7 cellular contexts compared by ENCODE assay signal in the genomic region with DNA sequence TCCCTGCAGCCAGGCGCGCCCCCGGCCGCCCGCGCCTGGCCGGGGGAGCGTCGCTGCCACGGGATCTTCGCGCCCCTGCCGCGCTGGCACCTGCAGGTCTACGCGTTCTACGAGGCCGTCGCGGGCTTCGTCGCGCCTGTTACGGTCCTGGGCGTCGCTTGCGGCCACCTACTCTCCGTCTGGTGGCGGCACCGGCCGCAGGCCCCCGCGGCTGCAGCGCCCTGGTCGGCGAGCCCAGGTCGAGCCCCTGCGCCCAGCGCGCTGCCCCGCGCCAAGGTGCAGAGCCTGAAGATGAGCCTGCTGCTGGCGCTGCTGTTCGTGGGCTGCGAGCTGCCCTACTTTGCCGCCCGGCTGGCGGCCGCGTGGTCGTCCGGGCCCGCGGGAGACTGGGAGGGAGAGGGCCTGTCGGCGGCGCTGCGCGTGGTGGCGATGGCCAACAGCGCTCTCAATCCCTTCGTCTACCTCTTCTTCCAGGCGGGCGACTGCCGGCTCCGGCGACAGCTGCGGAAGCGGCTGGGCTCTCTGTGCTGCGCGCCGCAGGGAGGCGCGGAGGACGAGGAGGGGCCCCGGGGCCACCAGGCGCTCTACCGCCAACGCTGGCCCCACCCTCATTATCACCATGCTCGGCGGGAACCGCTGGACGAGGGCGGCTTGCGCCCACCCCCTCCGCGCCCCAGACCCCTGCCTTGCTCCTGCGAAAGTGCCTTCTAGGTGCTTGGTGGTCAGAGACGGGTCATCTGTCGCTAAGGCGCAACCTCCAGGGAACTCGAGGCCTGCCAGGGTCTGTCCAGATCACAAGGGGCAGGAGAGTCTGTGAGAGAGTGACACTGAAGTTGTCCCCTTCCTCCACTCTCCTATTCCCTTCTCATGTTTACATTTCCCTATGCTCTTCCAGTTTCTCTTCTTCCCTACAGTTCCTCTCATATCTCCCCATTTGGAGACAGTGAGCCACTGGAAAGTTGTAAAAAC. TPM values are rescaled to one million over a fixed set of nuclear protein-coding genes. Genes with fewer than 3 reads are reported as not detected.
A peak's percentile ranks its signal among the peaks of the same experiment; 100 is the strongest.
DNase-seq lines count a peak whose midpoint lies in the region; ATAC-seq and TF ChIP-seq lines count a peak whose summit lies in the region.

No MANE protein-coding gene starts in this region.

- no peak for TF ChIP-seq CTCF in fibroblast of villous mesenchyme (IDR thresholded peaks at IDR 0.05; ENCODE audit: insufficient read depth, low read depth, low read length)
- no peak for TF ChIP-seq CTCF in ovary (IDR thresholded peaks at IDR 0.05)

- H3K36me3 ChIP-seq in ovary, result no peaks in the 10 kb centered on the region

- H3K4me1 ChIP-seq in ovary (ENCODE audit: insufficient read depth), result peaks cover 8% of the 10 kb centered on the region

- 2 to 7% (median 3%) methylated on average over 23 to 92 of the region's 92 CpGs for WGBS in ovary, 3 donors

- H3K27ac Mint-ChIP-seq in activated T-cell treated with anti-CD3 and anti-CD28 coated beads, Interleukin-2, amount 50 U/mL, for 72 hours, result peak overlapping the region; percentile 93

- peaks cover 0 to 2% of the 10 kb centered on the region in 2 donors for H3K9me3 Mint-ChIP-seq in activated T-cell treated with anti-CD3 and anti-CD28 coated beads, Interleukin-2, amount 50 U/mL, for 72 hours

- H3K4me3 Mint-ChIP-seq in activated T-cell treated with anti-CD3 and anti-CD28 coated beads, Interleukin-2, amount 50 U/mL, for 72 hours, result peak overlapping the region; percentile 71 to 92

- peaks cover 40% of the 10 kb centered on the region for H3K4me1 Mint-ChIP-seq in activated T-cell treated with anti-CD3 and anti-CD28 coated beads, Interleukin-2, amount 50 U/mL, for 72 hours (ENCODE audit: low read depth)

- ATAC-seq in GM18517 (IDR thresholded peaks at IDR 0.05; ENCODE audit: unreplicated experiment), result peak; percentile 52
- peak; percentile 51 for ATAC-seq in HG02763 (IDR thresholded peaks at IDR 0.05; ENCODE audit: unreplicated experiment)
- peak; percentile 70 to 71 for ATAC-seq in activated T-cell treated with anti-CD3 and anti-CD28 coated beads, Interleukin-2, amount 50 U/mL, for 72 hours (replicated peaks in 1 of 2)
- ATAC-seq in GM18870 (IDR thresholded peaks at IDR 0.05; ENCODE audit: unreplicated experiment), result no peak

- no peak for TF ChIP-seq EP300 in ovary (IDR thresholded peaks at IDR 0.05)

- H3K4me3 ChIP-seq in fibroblast of villous mesenchyme (ENCODE audit: low read depth, low read length) (peak overlapping the region; percentile 63), ovary (peak overlapping the region; percentile 43)

- H3K9me3 ChIP-seq in ovary, result no peaks in the 10 kb centered on the region

- peak; percentile 25 for DNase-seq in NCI-H510A treated with DMSO at 0.1 percent for 48 hours (lab: John Stamatoyannopoulos, UW)
- peak; percentile 58 to 68 for DNase-seq in activated T-cell treated with anti-CD3 and anti-CD28 coated beads, Interleukin-2, amount 50 U/mL, for 72 hours
- DNase-seq in fibroblast of villous mesenchyme (ENCODE audit: low read depth), result peak; percentile 58
- DNase-seq in ovary, result peak in 2 of 5 donors; percentile 23 to 39

- H3K27me3 ChIP-seq in ovary, result no peaks in the 10 kb centered on the region

- no peak overlapping the region for H3K27ac ChIP-seq in ovary

- TF ChIP-seq POLR2A in ovary (IDR thresholded peaks at IDR 0.05), result no peak

- H3K27me3 Mint-ChIP-seq in activated T-cell treated with anti-CD3 and anti-CD28 coated beads, Interleukin-2, amount 50 U/mL, for 72 hours (ENCODE audit: low read depth), result no peaks in the 10 kb centered on the region

- H3K36me3 Mint-ChIP-seq in activated T-cell treated with anti-CD3 and anti-CD28 coated beads, Interleukin-2, amount 50 U/mL, for 72 hours (ENCODE audit: insufficient read depth in 2 of 2), result peaks cover 0 to 3% of the 10 kb centered on the region in 2 donors

- intact Hi-C loops in ovary (cut with DNase I), result loop anchor here in 1 of 4 donors (10.0 kb wide), 1 partner anchor 974 kb away; no protein-coding TSS in a partner anchor

RNA-seq across cellular contexts. Expression of a gene that starts 1.3 kb away (rescaled TPM):
- 1 to 10 TPM; 1.1 to 1.7 TPM for total RNA-seq in activated T-cell treated with anti-CD3 and anti-CD28 coated beads, Interleukin-2, amount 50 U/mL, for 72 hours
- total RNA-seq in fibroblast of villous mesenchyme (0.32 and 0.43 TPM in 2 replicates), ovary (under 1 TPM in 3 of 7 donors, not detected in 4; 0.10 to 0.50 (median 0.10) TPM)
- under 1 TPM; 0.05 to 0.28 TPM for polyA plus RNA-seq in ovary

RNA-seq across cellular contexts. Expression of a gene that starts 25.4 kb away (rescaled TPM):
- 1 to 10 TPM; 4.0 to 4.8 TPM for total RNA-seq in activated T-cell treated with anti-CD3 and anti-CD28 coated beads, Interleukin-2, amount 50 U/mL, for 72 hours
- total RNA-seq in fibroblast of villous mesenchyme, result 1.6 and 2.6 TPM in 2 replicates
- total RNA-seq in ovary, result 1 to 10 TPM; 1.1 to 5.0 (median 3.2) TPM
- polyA plus RNA-seq in ovary, result 1 to 10 TPM; 2.4 to 3.4 TPM
